5 cellular contexts compared by ENCODE assay signal in genomic region chr12:130687190-130687589, GRCh38. TPM values are rescaled to one million over a fixed set of nuclear protein-coding genes. Genes with fewer than 3 reads are reported as not detected.
"Had no signal": no experiment of that assay in that cellular context is flagged by ENCODE, and none has a peak within 500 bp of the region (broad histone marks: within the 10 kb centered on the region; RNA-seq: fewer than 3 reads in every experiment).

No MANE protein-coding gene starts in this region.

- DNase-seq: H9, HCEC 1CT, IMR-90, KBM-7 had no signal

- ATAC-seq: GM23338 had no signal

- H3K27ac Mint-ChIP-seq: GM23338, H9 had no signal

- H3K9me3 Mint-ChIP-seq: H9 had no signal

- H3K4me1 Mint-ChIP-seq: GM23338 had no signal

- H3K4me3 Mint-ChIP-seq: GM23338, H9 had no signal

- H3K4me3 ChIP-seq: GM23338 had no signal

RNA-seq across cellular contexts. Expression of gene RIMBP2, which starts 28.9 kb away (rescaled TPM):
- total RNA-seq: IMR-90 had no signal
- polyA plus RNA-seq: IMR-90 had no signal
